Comparison of ENCODE assay signal across 8 cellular contexts in the genomic region with DNA sequence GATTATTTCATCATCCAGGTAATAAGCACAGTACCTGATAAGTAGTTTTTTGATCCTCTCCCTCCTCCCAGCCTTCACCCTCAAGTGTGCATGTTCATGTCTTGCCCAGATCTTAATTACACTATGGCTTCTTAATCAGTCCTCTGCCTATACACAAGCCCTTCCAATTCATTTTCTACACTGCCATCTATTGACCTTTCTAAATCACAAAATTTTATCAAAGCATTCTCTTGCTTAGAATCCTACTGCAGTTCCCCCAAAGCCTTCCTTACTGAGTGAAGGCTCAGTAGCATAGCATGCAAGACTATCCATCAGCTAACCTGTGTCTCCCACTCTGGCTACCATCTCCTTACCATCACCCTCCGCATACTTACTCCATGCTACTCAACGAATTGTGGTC. TPM values are rescaled to one million over a fixed set of nuclear protein-coding genes. Genes with fewer than 3 reads are reported as not detected.
A peak's percentile ranks its signal among the peaks of the same experiment; 100 is the strongest.
DNase-seq lines count a peak whose midpoint lies in the region; ATAC-seq, FAIRE-seq and TF ChIP-seq lines count a peak whose summit lies in the region.
"Not testable (repeated sequence)": the region's sequence is repeated elsewhere in the genome, so short reads cannot be mapped to it uniquely, and the experiment has no call there.

No MANE protein-coding gene starts in this region.

- H3K4me3 ChIP-seq in HCT116 (replicated peaks in 1 of 2; ENCODE audit: low read depth in 1 of 2, low read length in 2 of 2); PC-3 (ENCODE audit: low read length); RWPE2 (ENCODE audit: severe bottlenecking); K562: not testable (repeated sequence)

- not testable (repeated sequence) for DNase-seq in HCT116 (ENCODE audit: low read depth, low spot score); PC-3; RWPE2 (ENCODE audit: low spot score); T-cell; K562 (ENCODE audit: extremely low read depth in 1 of 4, low spot score in 3 of 4); effector memory CD8-positive, alpha-beta T cell; memory B cell (ENCODE audit: low spot score in 2 of 2); stimulated activated naive CD8-positive, alpha-beta T cell treated with anti-CD3 and anti-CD28 coated beads, Interleukin-15, amount 100 ng/mL, for 72 hours

- H3K27ac ChIP-seq in HCT116 (ENCODE audit: low read depth, low read length); PC-3 (ENCODE audit: low read length); RWPE2 (ENCODE audit: poor library complexity, severe bottlenecking); K562 (ENCODE audit: extremely low read depth, low read depth, low read length): not testable (repeated sequence)

- not testable (repeated sequence) for H3K36me3 ChIP-seq in HCT116 (ENCODE audit: control insufficient read depth in 1 of 2, insufficient read depth in 2 of 2, low read length in 2 of 2); PC-3 (ENCODE audit: low read depth, low read length); RWPE2 (ENCODE audit: low read depth); K562 (ENCODE audit: control insufficient read depth, insufficient read depth, low read length)

- H3K36me3 Mint-ChIP-seq in T-cell; effector memory CD8-positive, alpha-beta T cell (ENCODE audit: insufficient read depth); memory B cell: not testable (repeated sequence)

- H3K4me3 Mint-ChIP-seq in T-cell; effector memory CD8-positive, alpha-beta T cell; memory B cell; stimulated activated naive CD8-positive, alpha-beta T cell treated with anti-CD3 and anti-CD28 coated beads, Interleukin-15, amount 100 ng/mL, for 72 hours: not testable (repeated sequence)

- not testable (repeated sequence) for TF ChIP-seq CTCF in HCT116 (IDR thresholded peaks at IDR 0.05 in 2 of 3, conservative IDR thresholded peaks at IDR 0.05 in 1 of 3; ENCODE audit: borderline replicate concordance in 1 of 3, insufficient read depth in 1 of 3, low read depth in 2 of 3, low read length in 2 of 3); RWPE2 (IDR thresholded peaks at IDR 0.05; ENCODE audit: poor library complexity, severe bottlenecking); K562 (IDR thresholded peaks at IDR 0.05 in 2 of 3, conservative IDR thresholded peaks at IDR 0.05 in 1 of 3; ENCODE audit: insufficient read depth in 2 of 3, low read depth in 1 of 3, low read length in 3 of 3)
- TF ChIP-seq CTCF in PC-3 (conservative IDR thresholded peaks at IDR 0.05; ENCODE audit: low read depth, low read length) = 0 out of 2 replicates have a peak, but pooled peaks have one; percentile 10

- H3K4me1 ChIP-seq in HCT116 (ENCODE audit: control insufficient read depth in 1 of 2, insufficient read depth in 2 of 2, low read length in 2 of 2); PC-3 (ENCODE audit: insufficient read depth, low read length); RWPE2 (ENCODE audit: insufficient read depth, poor library complexity, severe bottlenecking); K562 (replicated peaks in 1 of 2; ENCODE audit: control insufficient read depth in 2 of 2, insufficient read depth in 2 of 2, low read length in 2 of 2): not testable (repeated sequence)

- not testable (repeated sequence) for H3K79me2 ChIP-seq in HCT116 (ENCODE audit: insufficient read depth, low read length); PC-3 (ENCODE audit: low read length); K562 (ENCODE audit: control insufficient read depth, insufficient read depth, low read length)

- H4K20me1 ChIP-seq in HCT116 (ENCODE audit: insufficient read depth); PC-3 (ENCODE audit: low read length); K562 (replicated peaks; ENCODE audit: control insufficient read depth, insufficient read depth, low read length): not testable (repeated sequence)

- intact Hi-C loops in HCT116 (cut with micrococcal nuclease); PC-3 (cut with micrococcal nuclease); K562 (cut with micrococcal nuclease): not testable (repeated sequence)

- TF ChIP-seq EP300 in K562 (IDR thresholded peaks at IDR 0.05; ENCODE audit: low read length) = not testable (repeated sequence)

- not testable (repeated sequence) for TF ChIP-seq RAD21 in HCT116 (IDR thresholded peaks at IDR 0.05; ENCODE audit: low read depth); K562 (CRISPR knock-in tag; conservative IDR thresholded peaks at IDR 0.05 in 1 of 2, IDR thresholded peaks at IDR 0.05 in 1 of 2)

- not testable (repeated sequence) for H3K9me1 ChIP-seq in K562 (ENCODE audit: control insufficient read depth, insufficient read depth, low read length)

- H3K9me3 Mint-ChIP-seq in T-cell; effector memory CD8-positive, alpha-beta T cell; memory B cell; stimulated activated naive CD8-positive, alpha-beta T cell treated with anti-CD3 and anti-CD28 coated beads, Interleukin-15, amount 100 ng/mL, for 72 hours: not testable (repeated sequence)

- FAIRE-seq in K562 (lab: Jason Lieb, UNC) = not testable (repeated sequence)

- H3K27me3 ChIP-seq in HCT116 (ENCODE audit: insufficient read depth, low read length) = peaks cover 36% of the 10 kb centered on the region
- peaks cover 41% of the 10 kb centered on the region for H3K27me3 ChIP-seq in PC-3 (ENCODE audit: low read length)
- H3K27me3 ChIP-seq in RWPE2 (ENCODE audit: insufficient read depth, poor library complexity, severe bottlenecking) = peaks cover 14% of the 10 kb centered on the region
- not testable (repeated sequence) for H3K27me3 ChIP-seq in K562 (ENCODE audit: control insufficient read depth in 2 of 2, insufficient read depth in 2 of 2, low read length in 2 of 2)

- CTCF ChIA-PET in HCT116 (lab: Charles Lee); PC-3 (lab: Charles Lee); T-cell (lab: Charles Lee); K562 (lab: Yijun Ruan, JAX; ENCODE audit: low intra/inter-chr PET ratio): not testable (repeated sequence)

- H3F3A ChIP-seq in PC-3 (ENCODE audit: low read length, unreplicated experiment) = not testable (repeated sequence)

- not testable (repeated sequence) for H3K27ac Mint-ChIP-seq in T-cell; effector memory CD8-positive, alpha-beta T cell; stimulated activated naive CD8-positive, alpha-beta T cell treated with anti-CD3 and anti-CD28 coated beads, Interleukin-15, amount 100 ng/mL, for 72 hours
- peak overlapping the region; percentile 42 for H3K27ac Mint-ChIP-seq in memory B cell

- POLR2A ChIA-PET in HCT116 (lab: Charles Lee); PC-3 (lab: Charles Lee; ENCODE audit: unreplicated experiment); T-cell (lab: Charles Lee); K562 (lab: Yijun Ruan, JAX): not testable (repeated sequence)

- ATAC-seq in HCT116 (peak; percentile 50; the same call in 1 of the 2 replicates), PC-3 (peak; percentile 80), RWPE2 (ENCODE audit: low read depth) (0 out of 3 replicates have a peak, but pooled peaks have one; percentile 29), T-cell (replicated peaks in 1 of 4) (peak in 3 of 4 experiments; percentile 31 to 38 (median 32)), K562 (peak; percentile 69)
- ATAC-seq in effector memory CD8-positive, alpha-beta T cell (replicated peaks) = peak; percentile 33
- not testable (repeated sequence) for ATAC-seq in memory B cell (ENCODE audit: low read depth)
- peak; percentile 37 for ATAC-seq in stimulated activated naive CD8-positive, alpha-beta T cell treated with anti-CD3 and anti-CD28 coated beads, Interleukin-15, amount 100 ng/mL, for 72 hours

- in situ Hi-C loops in K562 (cut with MboI) = not testable (repeated sequence)

- peaks cover 12 to 30% of the 10 kb centered on the region in 2 donors for H3K27me3 Mint-ChIP-seq in T-cell
- peaks cover 10 to 12% of the 10 kb centered on the region in 2 donors for H3K27me3 Mint-ChIP-seq in effector memory CD8-positive, alpha-beta T cell
- H3K27me3 Mint-ChIP-seq in memory B cell = not testable (repeated sequence)
- peaks cover 24% of the 10 kb centered on the region for H3K27me3 Mint-ChIP-seq in stimulated activated naive CD8-positive, alpha-beta T cell treated with anti-CD3 and anti-CD28 coated beads, Interleukin-15, amount 100 ng/mL, for 72 hours

- not testable (repeated sequence) for H3K9me3 ChIP-seq in HCT116 (ENCODE audit: control insufficient read depth in 1 of 2, insufficient read depth in 1 of 2, low read depth in 1 of 2, low read length in 2 of 2); PC-3 (ENCODE audit: low read length); RWPE2 (ENCODE audit: severe bottlenecking); K562 (replicated peaks; ENCODE audit: control insufficient read depth, insufficient read depth, low read depth, low read length)

- TF ChIP-seq POLR2A in HCT116 (IDR thresholded peaks at IDR 0.05; ENCODE audit: borderline replicate concordance, extremely low read depth, insufficient read depth, insufficient read length); K562 (conservative IDR thresholded peaks at IDR 0.05): not testable (repeated sequence)

- 19% methylated on average over 2 of the region's 2 CpGs for WGBS in K562 (ENCODE audit: insufficient coverage, low coverage, missing lambda C conversion rate)

- H3K9ac ChIP-seq in HCT116 (ENCODE audit: low read length); PC-3 (ENCODE audit: low read length); K562 (ENCODE audit: insufficient read depth in 1 of 2, low read depth in 2 of 2, low read length in 2 of 2): not testable (repeated sequence)

- H3K4me2 ChIP-seq in HCT116 (ENCODE audit: low read length); PC-3 (ENCODE audit: low read length); K562 (ENCODE audit: insufficient read depth, low read length): not testable (repeated sequence)

- not testable (repeated sequence) for H3K9me2 ChIP-seq in HCT116 (ENCODE audit: insufficient read depth); PC-3 (replicated peaks; ENCODE audit: low read length)

- RAD21 ChIA-PET in HCT116 (lab: Charles Lee; ENCODE audit: low non-redundant PET in 1 of 2, low total read pairs in 2 of 2, uncharacterized antibody in 2 of 2, unreplicated experiment in 2 of 2) = not testable (repeated sequence)

- not testable (repeated sequence) for H3K4me1 Mint-ChIP-seq in T-cell; effector memory CD8-positive, alpha-beta T cell (ENCODE audit: low read depth in 2 of 2); memory B cell; stimulated activated naive CD8-positive, alpha-beta T cell treated with anti-CD3 and anti-CD28 coated beads, Interleukin-15, amount 100 ng/mL, for 72 hours

- H2AFZ ChIP-seq in HCT116 (ENCODE audit: low read depth, low read length, poor library complexity, severe bottlenecking); PC-3 (ENCODE audit: low read length); K562 (ENCODE audit: low read depth, low read length): not testable (repeated sequence)

- BruUV-seq in HCT116 (replicated peaks; lab: Mats Ljungman, UMichigan); PC-3 (replicated peaks; lab: Mats Ljungman, UMichigan); K562 (replicated peaks; lab: Mats Ljungman, UMichigan): not testable (repeated sequence)

RNA-seq across cellular contexts. Expression of gene ASAH2, which starts 51.3 kb away (rescaled TPM):
- total RNA-seq in HCT116 (2021; ENCODE audit: unreplicated experiment) (10.7 TPM), PC-3 (2014; rRNA removed) (0.75 and 14.0 TPM in 2 replicates), T-cell (1 to 10 TPM; 2.8 to 3.7 (median 3.4) TPM), K562 (2014; rRNA removed) (2.5 and 6.5 TPM in 2 replicates), K562 (2014; rRNA removed; fragmentation: Illumina TruSeq; extraction: Trizol) (5.5 and 6.5 TPM in 2 replicates), K562 (2015; rRNA removed; fragmentation: Illumina TruSeq; extraction: Trizol) (2.7 and 3.5 TPM in 2 replicates), K562 (2021) (7.6 and 11.8 TPM in 2 replicates)
- 2.1 and 4.3 TPM in 2 replicates for polyA plus RNA-seq in HCT116 (2012)
- total RNA-seq in K562 (2011; cell fraction: chromatin; rRNA removed; ENCODE audit: low replicate concordance) = 1.2 and 1.3 TPM in 2 replicates
- total RNA-seq in K562 (2011; cell fraction: nucleolus; rRNA removed) = 0.17 and 1.3 TPM in 2 replicates
- 0.66 and 1.8 TPM in 2 replicates for total RNA-seq in K562 (2011; cell fraction: nucleoplasm; rRNA removed)
- polyA plus RNA-seq in K562 (2011; rRNA removed) (8.6 and 8.7 TPM in 2 replicates), K562 (2014; fragmentation: Illumina TruSeq; extraction: Trizol) (7.7 and 8.3 TPM in 2 replicates), K562 (2014; fragmentation: Nextera tagmentation; extraction: Ambion mirVana) (10 to 100 TPM in 1 of 2 experiments, 1 to 10 TPM in 1; 8.5 to 12.0 TPM), K562 (2014; rRNA removed) (8.4 and 11.0 TPM in 2 replicates)
- polyA plus RNA-seq in K562 (2011; cell fraction: cytosol; rRNA removed) = 0.54 and 4.2 TPM in 2 replicates
- 13.6 and 15.9 TPM in 2 replicates for polyA plus RNA-seq in K562 (2011; cell fraction: nucleus; rRNA removed)
- polyA plus RNA-seq in K562 (2012) = 4.9 and 5.0 TPM in 2 replicates
- 9.9 and 11.4 TPM in 2 replicates for polyA minus RNA-seq in K562 (2011; rRNA and poly(A)+ RNA removed)
- polyA minus RNA-seq in K562 (2011; cell fraction: cytosol; rRNA and poly(A)+ RNA removed) = 0.64 and 4.3 TPM in 2 replicates
- 1.2 and 1.8 TPM in 2 replicates for polyA minus RNA-seq in K562 (2011; cell fraction: nucleus; rRNA and poly(A)+ RNA removed)
